Comparison of ENCODE assay signal across 9 cellular contexts in the genomic region with DNA sequence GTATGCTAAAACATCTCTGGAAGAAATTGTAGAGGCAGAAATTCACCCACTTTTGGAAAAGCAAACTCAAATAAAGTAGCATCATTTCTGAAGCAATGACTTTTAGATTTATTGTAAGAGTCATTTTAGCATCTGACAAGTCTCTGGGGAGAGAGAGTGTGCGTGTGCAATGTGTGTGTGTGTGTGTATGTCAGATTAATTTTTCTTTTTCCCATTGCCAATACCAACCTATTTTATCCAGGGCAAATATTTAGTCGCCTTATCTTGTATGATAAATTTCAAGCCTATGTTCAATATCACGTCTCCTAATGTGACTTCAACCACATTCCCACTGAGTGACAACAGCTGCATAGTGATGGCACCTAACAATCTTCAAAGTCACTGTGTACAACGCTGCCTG.
"Had no signal": no experiment of that assay in that cellular context is flagged by ENCODE, and none has a peak within 500 bp of the region (broad histone marks: within the 10 kb centered on the region; RNA-seq: fewer than 3 reads in every experiment).

No MANE protein-coding gene starts in this region.

- H3K4me2 ChIP-seq: GM23338 had no signal

- H3K9me3 ChIP-seq: HAP-1 had no signal

- H3K4me3 ChIP-seq: GM23248, GM23338, HAP-1 had no signal

- DNase-seq: GM23248, GOT3, H7, H9, HCEC 1CT, HFFc6 had no signal

- H3K9ac ChIP-seq: GM23248 had no signal

- ATAC-seq: GM23338, HCT116 had no signal

- H2AFZ ChIP-seq: GM23248, GM23338 had no signal

- H3K27ac ChIP-seq: GM23248 had no signal

- H3K4me1 ChIP-seq: HAP-1 had no signal

- H3K36me3 ChIP-seq: HAP-1 had no signal
